In genomic region chr4:167842487-167842886, GRCh38 we compare ENCODE assay signal across 27 cellular contexts.
"Had no signal": no experiment of that assay in that cellular context is flagged by ENCODE, and none has a peak within 500 bp of the region (broad histone marks: within the 10 kb centered on the region; RNA-seq: fewer than 3 reads in every experiment).

No MANE protein-coding gene starts in this region.

- H3K36me3 ChIP-seq: breast epithelium, gastrocnemius medialis, heart left ventricle had no signal

- H3K9me3 ChIP-seq: gastrocnemius medialis had no signal

- DNase-seq: activated CD4-positive, alpha-beta memory T cell treated with anti-CD3 and anti-CD28 coated beads, Interleukin-2, amount 10 ng/mL, durations not matched to agents 7 days and 5 days; activated CD4-positive, alpha-beta T cell treated with anti-CD3 and anti-CD28 coated beads for 1 hour; activated CD4-positive, alpha-beta T cell treated with anti-CD3 and anti-CD28 coated beads for 4 hours; activated CD4-positive, alpha-beta T cell treated with anti-CD3 and anti-CD28 coated beads, Interleukin-2, amount 10 ng/mL, durations not matched to agents 7 days and 5 days; activated CD4-positive, alpha-beta T cell treated with anti-CD3 and anti-CD28 coated beads, Interleukin-2, amount 50 U/mL, for 4 hours; activated CD4-positive, CD25-positive, alpha-beta regulatory T cell; activated CD8-positive, alpha-beta memory T cell treated with anti-CD3 and anti-CD28 coated beads, Interleukin-2, amount 50 U/mL, for 48 hours; activated gamma-delta T cell; activated naive CD4-positive, alpha-beta T cell; activated naive CD4-positive, alpha-beta T cell treated with anti-CD3 and anti-CD28 coated beads, Interleukin-2, amount 10 ng/mL, durations not matched to agents 7 days and 5 days; activated T-cell treated with anti-CD3 and anti-CD28 coated beads for 4 hours; activated T-cell treated with anti-CD3 and anti-CD28 coated beads, Interleukin-2, amount 50 U/mL, for 24 hours; activated T-cell treated with anti-CD3 and anti-CD28 coated beads, Interleukin-2, amount 50 U/mL, for 72 hours; amniotic stem cell; anterior cingulate cortex; dorsolateral prefrontal cortex; effector memory CD4-positive, alpha-beta T cell; endodermal cell; foreskin fibroblast; gastrocnemius medialis; glutamatergic neuron; heart left ventricle; T-helper 2 cell had no signal

- H3K27me3 ChIP-seq: breast epithelium, gastrocnemius medialis, heart left ventricle had no signal

- ATAC-seq: activated naive CD4-positive, alpha-beta T cell treated with anti-CD3 and anti-CD28 coated beads, Interleukin-2, amount 50 U/mL, for 72 hours; activated T-cell treated with anti-CD3 and anti-CD28 coated beads, Interleukin-2, amount 50 U/mL, for 72 hours; gastrocnemius medialis; heart left ventricle had no signal

- H3K27ac ChIP-seq: breast epithelium, coronary artery, dorsolateral prefrontal cortex, epithelial cell of prostate, gastrocnemius medialis, heart left ventricle had no signal

- H3K4me1 ChIP-seq: breast epithelium, gastrocnemius medialis, heart left ventricle had no signal

- H3K4me3 ChIP-seq: breast epithelium, coronary artery, dorsolateral prefrontal cortex, gastrocnemius medialis, heart left ventricle had no signal
